ENCODE assay signal across 25 cellular contexts in genomic region chr17:77873518-77874302, GRCh38.
DNase-seq lines count a peak whose midpoint lies in the region; ATAC-seq and TF ChIP-seq lines count a peak whose summit lies in the region.
"Had no signal": no experiment of that assay in that cellular context is flagged by ENCODE, and none has a peak within 500 bp of the region (broad histone marks: within the 10 kb centered on the region; RNA-seq: fewer than 3 reads in every experiment).

No MANE protein-coding gene starts in this region.

- peak; percentile 63 for ATAC-seq in CD4-positive, alpha-beta T cell (ENCODE audit: poor library complexity)
- ATAC-seq in T-cell (replicated peaks in 1 of 4), result peak; percentile 51 to 71 (median 62)
- ATAC-seq in naive thymus-derived CD4-positive, alpha-beta T cell, result no peak
- ATAC-seq in GM21786 (IDR thresholded peaks at IDR 0.05; ENCODE audit: unreplicated experiment), result no peak
- ATAC-seq: activated CD8-positive, alpha-beta memory T cell treated with anti-CD3 and anti-CD28 coated beads, Interleukin-2, amount 10 ng/mL, durations not matched to agents 7 days and 5 days; GM12878; K562; left colon; stimulated activated naive B cell treated with anti-CD40 and anti-IgM and Interleukin-4, amounts not matched to agents 10 μg/mL and 1 μg/mL and 100 μg/mL, for 72 hours had no signal

- no peaks in the 10 kb centered on the region for H3K36me3 ChIP-seq in BE2C
- H3K36me3 ChIP-seq in naive thymus-derived CD4-positive, alpha-beta T cell (ENCODE audit: control insufficient read depth in 2 of 3, insufficient read depth in 3 of 3, low read length in 3 of 3), result no peaks in the 10 kb centered on the region
- H3K36me3 ChIP-seq: HAP-1, neural progenitor cell, prostate gland, SJCRH30, thyroid gland had no signal

- no peak for TF ChIP-seq CTCF in BE2C (IDR thresholded peaks at IDR 0.05; ENCODE audit: low read depth, low read length)
- no peak for TF ChIP-seq CTCF in CD4-positive, alpha-beta T cell (IDR thresholded peaks at IDR 0.05)

- peak overlapping the region; percentile 67 for H3K4me3 Mint-ChIP-seq in CD4-positive, alpha-beta T cell
- H3K4me3 Mint-ChIP-seq in T-cell, result peak overlapping the region in 1 of 3 donors; percentile 67
- peak overlapping the region in 9 of 10 donors; percentile 21 to 82 (median 72) for H3K4me3 Mint-ChIP-seq in naive thymus-derived CD4-positive, alpha-beta T cell
- no peak overlapping the region for H3K4me3 Mint-ChIP-seq in activated CD4-positive, alpha-beta memory T cell treated with anti-CD3 and anti-CD28 coated beads for 36 hours
- H3K4me3 Mint-ChIP-seq: activated CD8-positive, alpha-beta memory T cell treated with anti-CD3 and anti-CD28 coated beads, Interleukin-2, amount 10 ng/mL, durations not matched to agents 7 days and 5 days had no signal

- intact Hi-C loops in CD4-positive, alpha-beta T cell (cut with DNase I, micrococcal nuclease), result no loop called here
- intact Hi-C loops in naive thymus-derived CD4-positive, alpha-beta T cell (cut with micrococcal nuclease), result no loop called here
- intact Hi-C loops in activated CD4-positive, alpha-beta memory T cell treated with anti-CD3 and anti-CD28 coated beads for 36 hours (cut with micrococcal nuclease), result no loop called here

- H3K27ac ChIP-seq in CD4-positive, alpha-beta T cell (ENCODE audit: low read depth, low read length), result no peak overlapping the region
- H3K27ac ChIP-seq in naive thymus-derived CD4-positive, alpha-beta T cell (ENCODE audit: low read depth, low read length), result no peak overlapping the region
- H3K27ac ChIP-seq: neural progenitor cell, prostate gland, SJCRH30, thyroid gland had no signal

- H3K4me3 ChIP-seq in BE2C (ENCODE audit: low read depth, low read length), result peak overlapping the region; percentile 5; the same call in 1 of the 2 replicates
- no peak overlapping the region for H3K4me3 ChIP-seq in naive thymus-derived CD4-positive, alpha-beta T cell (ENCODE audit: low read length)
- H3K4me3 ChIP-seq: GM12878, HAP-1, K562, neural progenitor cell, prostate gland, SJCRH30, thyroid gland had no signal

- H3K4me1 ChIP-seq in BE2C, result peaks cover 25% of the 10 kb centered on the region
- H3K4me1 ChIP-seq in naive thymus-derived CD4-positive, alpha-beta T cell (ENCODE audit: control insufficient read depth in 2 of 2, insufficient read depth in 2 of 2, low read length in 2 of 2), result peaks cover 33 to 86% of the 10 kb centered on the region in 2 donors
- H3K4me1 ChIP-seq: HAP-1, prostate gland, thyroid gland had no signal

- peaks cover 81% of the 10 kb centered on the region for H3K4me1 Mint-ChIP-seq in CD4-positive, alpha-beta T cell (ENCODE audit: low read depth)
- peaks cover 79 to 83% (median 81%) of the 10 kb centered on the region in 3 donors for H3K4me1 Mint-ChIP-seq in T-cell
- H3K4me1 Mint-ChIP-seq in naive thymus-derived CD4-positive, alpha-beta T cell, result peaks cover 44 to 92% (median 82%) of the 10 kb centered on the region in 7 donors
- peaks cover 58% of the 10 kb centered on the region for H3K4me1 Mint-ChIP-seq in activated CD4-positive, alpha-beta memory T cell treated with anti-CD3 and anti-CD28 coated beads for 36 hours (ENCODE audit: low read depth)

- H3K27ac Mint-ChIP-seq in CD4-positive, alpha-beta T cell, result peak overlapping the region; percentile 72
- H3K27ac Mint-ChIP-seq in T-cell, result peak overlapping the region; percentile 82 to 87
- H3K27ac Mint-ChIP-seq in naive thymus-derived CD4-positive, alpha-beta T cell, result peak overlapping the region in 8 of 9 donors; percentile 36 to 95 (median 74)
- H3K27ac Mint-ChIP-seq in activated CD4-positive, alpha-beta memory T cell treated with anti-CD3 and anti-CD28 coated beads for 36 hours, result no peak overlapping the region
- H3K27ac Mint-ChIP-seq: activated CD8-positive, alpha-beta memory T cell treated with anti-CD3 and anti-CD28 coated beads, Interleukin-2, amount 10 ng/mL, durations not matched to agents 7 days and 5 days; stimulated activated naive B cell treated with anti-CD40 and anti-IgM and Interleukin-4, amounts not matched to agents 10 μg/mL and 1 μg/mL and 100 μg/mL, for 72 hours; T-helper 1 cell treated with Interleukin-12 subunit alpha and Interleukin-12 subunit beta and Interleukin-4 antibody, amounts not matched to agents 30 μg/mL and 1 μg/mL, for 36 hours had no signal

- CTCF ChIA-PET in CD4-positive, alpha-beta T cell (lab: Charles Lee), result interaction anchor here (0.6 kb wide), 1 partner anchor 154 kb away, joined by 4 read pairs; no protein-coding TSS in a partner anchor
- CTCF ChIA-PET in T-cell (lab: Charles Lee), result no interaction called here
- CTCF ChIA-PET in naive thymus-derived CD4-positive, alpha-beta T cell (lab: Charles Lee), result interaction anchor here (1.2 kb wide), 1 partner anchor 9 kb away, joined by 4 read pairs; no protein-coding TSS in a partner anchor
- CTCF ChIA-PET in activated CD4-positive, alpha-beta memory T cell treated with anti-CD3 and anti-CD28 coated beads for 36 hours (lab: Charles Lee), result no interaction called here

- no peaks in the 10 kb centered on the region for H3K27me3 Mint-ChIP-seq in CD4-positive, alpha-beta T cell
- H3K27me3 Mint-ChIP-seq in T-cell, result no peaks in the 10 kb centered on the region
- H3K27me3 Mint-ChIP-seq in naive thymus-derived CD4-positive, alpha-beta T cell, result peaks cover 0 to 28% (median 0%) of the 10 kb centered on the region in 5 donors
- no peaks in the 10 kb centered on the region for H3K27me3 Mint-ChIP-seq in activated CD4-positive, alpha-beta memory T cell treated with anti-CD3 and anti-CD28 coated beads for 36 hours
- H3K27me3 Mint-ChIP-seq: activated naive CD8-positive, alpha-beta T cell had no signal

- H3K9me3 Mint-ChIP-seq in CD4-positive, alpha-beta T cell, result no peaks in the 10 kb centered on the region
- H3K9me3 Mint-ChIP-seq in T-cell, result peaks cover 0 to 10% (median 2%) of the 10 kb centered on the region in 3 donors
- H3K9me3 Mint-ChIP-seq in naive thymus-derived CD4-positive, alpha-beta T cell, result peaks cover 0 to 14% (median 0%) of the 10 kb centered on the region in 11 donors
- peaks cover 13% of the 10 kb centered on the region for H3K9me3 Mint-ChIP-seq in activated CD4-positive, alpha-beta memory T cell treated with anti-CD3 and anti-CD28 coated beads for 36 hours

- no peaks in the 10 kb centered on the region for H3K36me3 Mint-ChIP-seq in CD4-positive, alpha-beta T cell (ENCODE audit: low read depth)
- H3K36me3 Mint-ChIP-seq in T-cell, result peaks cover 11% of the 10 kb centered on the region
- H3K36me3 Mint-ChIP-seq in naive thymus-derived CD4-positive, alpha-beta T cell, result peaks cover 0 to 23% (median 0%) of the 10 kb centered on the region in 5 donors
- H3K36me3 Mint-ChIP-seq in activated CD4-positive, alpha-beta memory T cell treated with anti-CD3 and anti-CD28 coated beads for 36 hours, result peaks cover 14% of the 10 kb centered on the region

- peaks cover 5% of the 10 kb centered on the region; the same call in 1 of the 2 replicates for H3K9me3 ChIP-seq in BE2C
- H3K9me3 ChIP-seq in CD4-positive, alpha-beta T cell (ENCODE audit: control insufficient read depth, low read length), result no peaks in the 10 kb centered on the region
- H3K9me3 ChIP-seq in naive thymus-derived CD4-positive, alpha-beta T cell (ENCODE audit: control insufficient read depth in 2 of 3, low read length in 3 of 3), result no peaks in the 10 kb centered on the region
- H3K9me3 ChIP-seq: HAP-1, prostate gland, thyroid gland had no signal

- DNase-seq in BE2C, result peak; percentile 42
- DNase-seq in CD4-positive, alpha-beta T cell, result peak in 4 of 10 experiments; percentile 21 to 32 (median 28)
- peak in 5 of 34 experiments; percentile 19 to 45 (median 40) for DNase-seq in T-cell
- peak in 5 of 9 donors; percentile 28 to 50 (median 36) for DNase-seq in naive thymus-derived CD4-positive, alpha-beta T cell
- DNase-seq in OCI-M2 (lab: John Stamatoyannopoulos, UW; ENCODE audit: unreplicated experiment), result no peak
- no peak for DNase-seq in activated CD4-positive, alpha-beta memory T cell treated with anti-CD3 and anti-CD28 coated beads for 36 hours
- DNase-seq: activated CD4-positive, alpha-beta T cell treated with anti-CD3 and anti-CD28 coated beads for 48 hours; activated CD8-positive, alpha-beta memory T cell treated with anti-CD3 and anti-CD28 coated beads, Interleukin-2, amount 10 ng/mL, durations not matched to agents 7 days and 5 days; DMS79; left colon; MM.1S; NCI-H226; NCI-H748 treated with DMSO at 0.1 percent for 48 hours; SJCRH30; stimulated activated CD4-positive, alpha-beta T cell treated with anti-CD3 and anti-CD28 coated beads, Interleukin-1b, Interleukin-23, amount 100 ng/mL, for 48 hours; stimulated activated naive B cell treated with anti-CD40 and anti-IgM and Interleukin-4, amounts not matched to agents 10 μg/mL and 1 μg/mL and 100 μg/mL, for 72 hours; thyroid gland had no signal

- H3K27me3 ChIP-seq in BE2C, result no peaks in the 10 kb centered on the region
- no peaks in the 10 kb centered on the region for H3K27me3 ChIP-seq in CD4-positive, alpha-beta T cell (ENCODE audit: control insufficient read depth, insufficient read depth, low read length)
- H3K27me3 ChIP-seq in naive thymus-derived CD4-positive, alpha-beta T cell (ENCODE audit: control insufficient read depth in 2 of 2, insufficient read depth in 2 of 2, low read length in 2 of 2), result no peaks in the 10 kb centered on the region
- H3K27me3 ChIP-seq: neural progenitor cell, SJCRH30, thyroid gland had no signal

- POLR2A ChIA-PET in CD4-positive, alpha-beta T cell (lab: Charles Lee), result interaction anchor here (1.7 to 1.8 kb wide), 3 partner anchors 14 to 84 kb away, joined by 8 to 11 read pairs (median 8); partner anchors contain the start of gene TNRC6C
- POLR2A ChIA-PET in T-cell (lab: Charles Lee), result no interaction called here
- POLR2A ChIA-PET in naive thymus-derived CD4-positive, alpha-beta T cell (lab: Charles Lee), result interaction anchor here (1.9 kb wide), 1 partner anchor 11 kb away, joined by 5 read pairs; no protein-coding TSS in a partner anchor
- POLR2A ChIA-PET in activated CD4-positive, alpha-beta memory T cell treated with anti-CD3 and anti-CD28 coated beads for 36 hours (lab: Charles Lee), result no interaction called here

Comparison
In these comparisons a context has a peak if more than half of its experiments do, and no peak if none do; other contexts are left out.
1. DNase-seq: peak in BE2C (single experiment) and naive thymus-derived CD4-positive, alpha-beta T cell (5 of 9); none in OCI-M2 (single experiment) and activated CD4-positive, alpha-beta memory T cell treated with anti-CD3 and anti-CD28 coated beads for 36 hours (single experiment).
2. ATAC-seq: peak in CD4-positive, alpha-beta T cell (single experiment) and T-cell (4 of 4); none in naive thymus-derived CD4-positive, alpha-beta T cell (single experiment) and GM21786 (single experiment).
3. CTCF ChIA-PET loops: an anchor here in CD4-positive, alpha-beta T cell (0.6 kb wide) and naive thymus-derived CD4-positive, alpha-beta T cell (1.2 kb wide); none called in T-cell and activated CD4-positive, alpha-beta memory T cell treated with anti-CD3 and anti-CD28 coated beads for 36 hours.
4. POLR2A ChIA-PET loops: an anchor here in CD4-positive, alpha-beta T cell (1.7 to 1.8 kb wide) and naive thymus-derived CD4-positive, alpha-beta T cell (1.9 kb wide); none called in T-cell and activated CD4-positive, alpha-beta memory T cell treated with anti-CD3 and anti-CD28 coated beads for 36 hours.